8 cellular contexts compared by ENCODE assay signal in genomic region chr2:68121873-68122679, GRCh38. TPM values are rescaled to one million over a fixed set of nuclear protein-coding genes. Genes with fewer than 3 reads are reported as not detected.
DNase-seq lines count a peak whose midpoint lies in the region; ATAC-seq lines count a peak whose summit lies in the region.

No MANE protein-coding gene starts in this region.

- H3K4me2 ChIP-seq in GM23248 (ENCODE audit: unreplicated experiment) = peak overlapping the region; percentile 54

- no peaks in the 10 kb centered on the region for H3K36me3 ChIP-seq in GM23248 (ENCODE audit: low read depth)

- ATAC-seq in HG02623 (IDR thresholded peaks at IDR 0.05; ENCODE audit: unreplicated experiment) = no peak

- 0 out of 2 replicates have a peak overlapping the region, but pooled peaks have one; percentile 12 for H3K9ac ChIP-seq in GM23248

- POLR2A ChIA-PET in activated CD4-positive, alpha-beta memory T cell treated with anti-CD3 and anti-CD28 coated beads for 36 hours (lab: Charles Lee) = interaction anchor here (0.6 kb wide), 1 partner anchor 141 kb away, joined by 3 read pairs; no protein-coding TSS in a partner anchor

- no peaks in the 10 kb centered on the region for H3K27me3 Mint-ChIP-seq in activated CD4-positive, alpha-beta memory T cell treated with anti-CD3 and anti-CD28 coated beads for 36 hours

- no peaks in the 10 kb centered on the region for H3K4me1 Mint-ChIP-seq in activated CD4-positive, alpha-beta memory T cell treated with anti-CD3 and anti-CD28 coated beads for 36 hours (ENCODE audit: low read depth)

- H3K9me3 Mint-ChIP-seq in activated CD4-positive, alpha-beta memory T cell treated with anti-CD3 and anti-CD28 coated beads for 36 hours = no peaks in the 10 kb centered on the region

- peak; percentile 85 for DNase-seq in AG20443 (ENCODE audit: low spot score)
- peak; percentile 78 for DNase-seq in GM23248
- peak; percentile 25 for DNase-seq in NCI-H510A (lab: John Stamatoyannopoulos, UW)
- peak; percentile 82 for DNase-seq in activated CD4-positive, alpha-beta memory T cell treated with anti-CD3 and anti-CD28 coated beads for 36 hours
- peak; percentile 75 for DNase-seq in effector CD4-positive, alpha-beta T cell
- peak; percentile 89 for DNase-seq in medulla oblongata (ENCODE audit: extremely low spot score)
- peak; percentile 69 for DNase-seq in stimulated activated CD8-positive, alpha-beta memory T cell treated with anti-CD3 and anti-CD28 coated beads, Interleukin-15, amount 100 ng/mL, for 1 hour (ENCODE audit: low read depth)

- CTCF ChIA-PET in activated CD4-positive, alpha-beta memory T cell treated with anti-CD3 and anti-CD28 coated beads for 36 hours (lab: Charles Lee) = interaction anchor here (0.6 to 6.1 kb wide), 42 partner anchors 9 to 343 kb away, joined by 3 to 150 read pairs (median 4); partner anchors contain the start of genes C1D and PNO1

- H3K4me3 Mint-ChIP-seq in activated CD4-positive, alpha-beta memory T cell treated with anti-CD3 and anti-CD28 coated beads for 36 hours = no peak overlapping the region

- H3K27me3 ChIP-seq in GM23248 (replicated peaks; ENCODE audit: insufficient read depth) = no peaks in the 10 kb centered on the region

- H3F3A ChIP-seq in GM23248 (ENCODE audit: insufficient read depth) = no peaks in the 10 kb centered on the region

- intact Hi-C loops in activated CD4-positive, alpha-beta memory T cell treated with anti-CD3 and anti-CD28 coated beads for 36 hours (cut with micrococcal nuclease) = loop anchor here (1.0 to 10.0 kb wide), 4 partner anchors 63 to 319 kb away; no protein-coding TSS in a partner anchor

- H3K36me3 Mint-ChIP-seq in activated CD4-positive, alpha-beta memory T cell treated with anti-CD3 and anti-CD28 coated beads for 36 hours = no peaks in the 10 kb centered on the region

- H3K9me2 ChIP-seq in GM23248 (ENCODE audit: insufficient read depth) = no peaks in the 10 kb centered on the region

- peak overlapping the region; percentile 76 for H2AFZ ChIP-seq in GM23248

- peak overlapping the region; percentile 45 for H3K4me3 ChIP-seq in GM23248

- peaks cover 6% of the 10 kb centered on the region for H3K4me1 ChIP-seq in GM23248 (ENCODE audit: insufficient read depth)

- 43 to 46% methylated on average over 16 of the region's 16 CpGs for WGBS in GM23248 (ENCODE audit: low coverage in 1 of 2, low lambda C conversion rate in 2 of 2, missing lambda C conversion rate in 2 of 2), 2 experiments

- no peaks in the 10 kb centered on the region for H4K20me1 ChIP-seq in GM23248 (ENCODE audit: insufficient read depth)

- H3K27ac ChIP-seq in GM23248 = no peak overlapping the region

- H3K79me2 ChIP-seq in GM23248 (ENCODE audit: insufficient read depth) = no peaks in the 10 kb centered on the region

- H3K9me3 ChIP-seq in GM23248 (ENCODE audit: low read depth) = no peaks in the 10 kb centered on the region

- in situ Hi-C loops in GM23248 (cut with MboI) = loop anchor here (10.0 kb wide), 1 partner anchor 323 kb away; no protein-coding TSS in a partner anchor

- no peak overlapping the region for H3K27ac Mint-ChIP-seq in activated CD4-positive, alpha-beta memory T cell treated with anti-CD3 and anti-CD28 coated beads for 36 hours

RNA-seq across cellular contexts. Expression of gene PNO1, which starts 35.6 kb away (rescaled TPM):
- total RNA-seq in GM23248 (2014; rRNA removed; shearing (Covaris generic)) = 12.6 and 14.5 TPM in 2 replicates
- 22.5 and 23.3 TPM in 2 replicates for polyA plus RNA-seq in GM23248 (2016; fragmentation: Nextera tagmentation; extraction: Ambion mirVana)
- total RNA-seq in activated CD4-positive, alpha-beta memory T cell treated with anti-CD3 and anti-CD28 coated beads for 36 hours = 10 to 100 TPM; 16.3 to 16.4 TPM

RNA-seq across cellular contexts. Expression of gene C1D, which starts 59.3 kb away (rescaled TPM):
- total RNA-seq in GM23248 (2014; rRNA removed; shearing (Covaris generic)) = 48.3 and 65.3 TPM in 2 replicates
- 28.6 and 32.5 TPM in 2 replicates for polyA plus RNA-seq in GM23248 (2016; fragmentation: Nextera tagmentation; extraction: Ambion mirVana)
- total RNA-seq in activated CD4-positive, alpha-beta memory T cell treated with anti-CD3 and anti-CD28 coated beads for 36 hours = 10 to 100 TPM; 20.8 to 23.1 TPM

Comparison
In these comparisons a context has a peak if more than half of its experiments do, and no peak if none do; other contexts are left out.
1. DNase-seq: peak in every context shown above with its lines; median percentile 89 in medulla oblongata; 85 in AG20443; 82 in activated CD4-positive, alpha-beta memory T cell treated with anti-CD3 and anti-CD28 coated beads for 36 hours; 78 in GM23248; 75 in effector CD4-positive, alpha-beta T cell; 69 in stimulated activated CD8-positive, alpha-beta memory T cell treated with anti-CD3 and anti-CD28 coated beads, Interleukin-15, amount 100 ng/mL, for 1 hour; 25 in NCI-H510A.